9 cellular contexts compared by ENCODE assay signal in the genomic region with DNA sequence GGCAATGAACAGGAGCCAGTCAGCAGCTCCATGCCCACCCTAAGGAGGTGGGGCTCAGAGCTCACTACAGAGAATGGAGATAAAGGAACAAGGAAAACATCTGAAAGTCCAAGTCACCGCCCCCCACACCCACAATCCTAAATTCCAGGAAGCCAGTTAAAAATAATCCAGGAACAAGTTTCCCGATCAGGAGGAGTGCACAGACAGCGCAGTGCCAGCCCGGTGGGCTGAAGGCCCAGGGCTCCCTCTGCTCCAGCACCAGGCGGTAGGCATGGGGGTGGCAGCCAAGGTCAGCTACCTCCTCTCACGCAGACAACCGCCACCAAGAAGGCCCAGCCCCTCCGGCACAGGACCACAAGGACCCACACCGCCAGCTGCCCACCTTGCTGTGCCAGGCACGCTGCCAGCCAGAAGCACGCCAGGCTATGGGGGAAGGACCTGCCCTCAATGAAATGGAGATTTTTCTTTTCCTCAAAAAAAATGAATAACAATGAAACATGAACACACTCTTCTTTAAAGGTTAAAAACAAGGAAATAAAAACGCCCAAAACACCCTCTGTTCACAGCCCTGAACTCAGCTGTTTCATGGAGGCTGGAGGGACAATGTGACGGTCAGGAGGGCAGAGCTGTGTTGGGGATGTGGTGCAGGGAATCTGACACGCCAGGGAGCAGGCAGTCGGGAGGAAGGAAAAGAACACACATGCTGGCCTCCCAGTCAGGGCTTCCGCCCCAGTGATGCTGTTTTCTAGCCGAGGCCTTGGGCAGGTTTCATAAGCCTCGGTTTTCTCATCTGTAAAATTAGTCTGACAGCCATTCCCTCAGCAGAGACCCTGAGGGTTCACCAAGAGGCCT. TPM values are rescaled to one million over a fixed set of nuclear protein-coding genes. Genes with fewer than 3 reads are reported as not detected.
DNase-seq lines count a peak whose midpoint lies in the region; ATAC-seq and TF ChIP-seq lines count a peak whose summit lies in the region.
"Had no signal": no experiment of that assay in that cellular context is flagged by ENCODE, and none has a peak within 500 bp of the region (broad histone marks: within the 10 kb centered on the region; RNA-seq: fewer than 3 reads in every experiment).

No MANE protein-coding gene starts in this region.

- H3K27me3 ChIP-seq in CD8-positive, alpha-beta T cell (ENCODE audit: insufficient read depth, low read length), result no peaks in the 10 kb centered on the region
- H3K27me3 ChIP-seq in esophagus muscularis mucosa, result no peaks in the 10 kb centered on the region

- intact Hi-C loops in CD8-positive, alpha-beta T cell (cut with DNase I, micrococcal nuclease), result loop anchor here (1.0 to 10.0 kb wide), 4 partner anchors 9 to 929 kb away; no protein-coding TSS in a partner anchor
- intact Hi-C loops in esophagus muscularis mucosa (cut with DNase I), result no loop called here

- H3K4me3 Mint-ChIP-seq in CD8-positive, alpha-beta T cell, result peak overlapping the region; percentile 73
- peak overlapping the region; percentile 35 for H3K4me3 Mint-ChIP-seq in osteocyte (ENCODE audit: unreplicated experiment)

- no peak for TF ChIP-seq CTCF in CD8-positive, alpha-beta T cell (IDR thresholded peaks at IDR 0.05)
- TF ChIP-seq CTCF in esophagus muscularis mucosa (IDR thresholded peaks at IDR 0.05), result no peak
- TF ChIP-seq CTCF in osteocyte (IDR thresholded peaks at IDR 0.05), result no peak

- H3K9me3 ChIP-seq in CD8-positive, alpha-beta T cell (ENCODE audit: low read length), result no peaks in the 10 kb centered on the region
- H3K9me3 ChIP-seq in esophagus muscularis mucosa, result no peaks in the 10 kb centered on the region

- H3K27me3 Mint-ChIP-seq in CD8-positive, alpha-beta T cell (ENCODE audit: low read depth), result no peaks in the 10 kb centered on the region
- no peaks in the 10 kb centered on the region for H3K27me3 Mint-ChIP-seq in osteocyte (ENCODE audit: unreplicated experiment)

- H3K4me1 ChIP-seq in CD8-positive, alpha-beta T cell (ENCODE audit: insufficient read depth, low read length), result peaks cover 79% of the 10 kb centered on the region
- H3K4me1 ChIP-seq in esophagus muscularis mucosa, result peaks cover 52 to 96% (median 87%) of the 10 kb centered on the region in 4 donors

- TF ChIP-seq POLR2A in esophagus muscularis mucosa (IDR thresholded peaks at IDR 0.05; ENCODE audit: low read depth), result no peak

- TF ChIP-seq EP300 in esophagus muscularis mucosa (IDR thresholded peaks at IDR 0.05), result no peak

- H3K4me1 Mint-ChIP-seq in CD8-positive, alpha-beta T cell (ENCODE audit: low read depth), result peaks cover 87% of the 10 kb centered on the region
- peaks cover 85% of the 10 kb centered on the region for H3K4me1 Mint-ChIP-seq in osteocyte (ENCODE audit: unreplicated experiment)

- H3K27ac Mint-ChIP-seq in CD8-positive, alpha-beta T cell, result peak overlapping the region; percentile 97
- peak overlapping the region; percentile 83 for H3K27ac Mint-ChIP-seq in osteocyte (ENCODE audit: unreplicated experiment)

- no peaks in the 10 kb centered on the region for H3K36me3 ChIP-seq in CD8-positive, alpha-beta T cell (ENCODE audit: insufficient read depth, low read length)
- H3K36me3 ChIP-seq in esophagus muscularis mucosa, result no peaks in the 10 kb centered on the region

- H3K9me3 Mint-ChIP-seq in CD8-positive, alpha-beta T cell, result no peaks in the 10 kb centered on the region
- peaks cover 9% of the 10 kb centered on the region for H3K9me3 Mint-ChIP-seq in osteocyte (ENCODE audit: unreplicated experiment)

- H3K4me3 ChIP-seq in CD8-positive, alpha-beta T cell (ENCODE audit: low read depth, low read length), result no peak overlapping the region
- peak overlapping the region in 3 of 4 donors; percentile 14 to 30 (median 25) for H3K4me3 ChIP-seq in esophagus muscularis mucosa

- CTCF ChIA-PET in CD8-positive, alpha-beta T cell (lab: Charles Lee), result interaction anchor here (0.8 to 3.5 kb wide), 3 partner anchors 9 to 121 kb away, joined by 3 to 14 read pairs (median 3); no protein-coding TSS in a partner anchor

- no peak overlapping the region for H3K27ac ChIP-seq in CD8-positive, alpha-beta T cell (ENCODE audit: low read depth, low read length)
- H3K27ac ChIP-seq in esophagus muscularis mucosa (replicated peaks in 1 of 4), result peak overlapping the region; percentile 56 to 79 (median 60)
- H3K27ac ChIP-seq: KMS-11 had no signal

- POLR2A ChIA-PET in CD8-positive, alpha-beta T cell (lab: Charles Lee), result interaction anchor here (0.6 to 1.5 kb wide), 3 partner anchors 17 to 89 kb away, joined by 3 to 4 read pairs (median 3); no protein-coding TSS in a partner anchor

- no peak for DNase-seq in CD8-positive, alpha-beta T cell
- no peak for DNase-seq in esophagus muscularis mucosa (ENCODE audit: extremely low spot score)
- no peak for DNase-seq in osteocyte (ENCODE audit: extremely low spot score, unreplicated experiment)
- no peak for DNase-seq in globus pallidus (ENCODE audit: low spot score)
- no peak for DNase-seq in stimulated activated CD4-positive, alpha-beta T cell treated with anti-CD3 and anti-CD28 coated beads, Interleukin-15, amount 100 ng/mL, for 24 hours
- DNase-seq in activated CD4-positive, alpha-beta T cell treated with anti-CD3 and anti-CD28 coated beads for 1 hour, result no peak

- WGBS in esophagus muscularis mucosa, result 40% methylated on average over 17 of the region's 18 CpGs

- H3K36me3 Mint-ChIP-seq in CD8-positive, alpha-beta T cell, result no peaks in the 10 kb centered on the region
- H3K36me3 Mint-ChIP-seq in osteocyte (ENCODE audit: unreplicated experiment), result peaks cover 20% of the 10 kb centered on the region

- no peak for ATAC-seq in CD8-positive, alpha-beta T cell
- peak; percentile 44; the same call in 2 of the 3 replicates for ATAC-seq in SK-N-SH treated with all-trans-retinoic acid at 6 μM for 48 hours
- no peak for ATAC-seq in GM19397 (IDR thresholded peaks at IDR 0.05; ENCODE audit: unreplicated experiment)

TF ChIP-seq in SK-N-SH treated with all-trans-retinoic acid at 6 μM for 48 hours, 23 proteins besides CTCF, POLR2A, EP300 and RAD21:
- TF ChIP-seq ARNTL (CRISPR knock-in tag; IDR thresholded peaks at IDR 0.05; ENCODE audit: borderline replicate concordance, low read depth) (no peak), PPARA (CRISPR knock-in tag; IDR thresholded peaks at IDR 0.05; ENCODE audit: borderline replicate concordance) (no peak), ZNF565 (CRISPR knock-in tag; conservative IDR thresholded peaks at IDR 0.05; ENCODE audit: low read depth) (no peak), RARB (CRISPR knock-in tag; IDR thresholded peaks at IDR 0.05) (no peak), ZNF70 (CRISPR knock-in tag; IDR thresholded peaks at IDR 0.05) (no peak)
- TF ChIP-seq, protein P1, sequence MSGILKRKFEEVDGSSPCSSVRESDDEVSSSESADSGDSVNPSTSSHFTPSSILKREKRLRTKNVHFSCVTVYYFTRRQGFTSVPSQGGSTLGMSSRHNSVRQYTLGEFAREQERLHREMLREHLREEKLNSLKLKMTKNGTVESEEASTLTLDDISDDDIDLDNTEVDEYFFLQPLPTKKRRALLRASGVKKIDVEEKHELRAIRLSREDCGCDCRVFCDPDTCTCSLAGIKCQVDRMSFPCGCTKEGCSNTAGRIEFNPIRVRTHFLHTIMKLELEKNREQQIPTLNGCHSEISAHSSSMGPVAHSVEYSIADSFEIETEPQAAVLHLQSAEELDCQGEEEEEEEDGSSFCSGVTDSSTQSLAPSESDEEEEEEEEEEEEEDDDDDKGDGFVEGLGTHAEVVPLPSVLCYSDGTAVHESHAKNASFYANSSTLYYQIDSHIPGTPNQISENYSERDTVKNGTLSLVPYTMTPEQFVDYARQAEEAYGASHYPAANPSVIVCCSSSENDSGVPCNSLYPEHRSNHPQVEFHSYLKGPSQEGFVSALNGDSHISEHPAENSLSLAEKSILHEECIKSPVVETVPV (CRISPR knock-in tag; IDR thresholded peaks at IDR 0.05), result no peak

RNA-seq across cellular contexts. Expression of gene STK24, which starts 11.0 kb away (rescaled TPM):
- 10 to 100 TPM; 69.9 to 71.5 TPM for total RNA-seq in CD8-positive, alpha-beta T cell
- total RNA-seq in esophagus muscularis mucosa (100 to 1,000 TPM in 2 of 4 donors, 10 to 100 TPM in 2; 61.9 to 108 (median 96.7) TPM), osteocyte (139 and 142 TPM in 2 replicates)
